9 cellular contexts compared by ENCODE assay signal in the genomic region with DNA sequence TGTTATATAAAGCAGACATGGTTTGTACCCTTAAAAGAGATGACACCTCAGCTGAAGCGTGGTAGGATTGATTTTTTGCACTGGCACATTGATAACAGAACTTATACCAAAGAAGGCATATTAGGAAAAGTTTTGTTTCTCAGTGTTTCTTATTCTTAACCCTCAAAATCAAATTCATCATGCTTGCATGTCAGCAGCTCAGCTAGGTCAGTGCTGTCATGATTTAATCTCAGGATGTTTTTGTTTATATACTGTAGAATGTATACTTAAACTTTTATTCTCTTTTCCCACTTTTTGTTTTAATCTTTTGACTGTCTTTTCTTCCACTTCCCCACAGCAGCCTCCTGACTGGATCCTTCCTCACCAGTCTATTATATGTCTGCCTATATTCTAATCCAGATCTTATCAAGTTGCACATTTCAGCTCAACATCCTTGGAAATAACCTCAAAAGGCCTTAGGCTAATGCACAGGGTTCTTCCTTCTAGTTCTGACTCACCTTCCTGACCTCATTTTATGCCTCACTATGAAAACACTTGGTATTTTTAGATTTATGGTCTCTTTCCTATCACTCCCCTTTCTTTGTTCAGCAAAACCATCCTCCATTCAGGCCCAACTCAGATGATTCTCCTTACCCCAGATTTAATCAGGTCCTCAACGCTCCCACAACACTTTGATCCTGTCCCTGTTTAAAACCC. TPM values are rescaled to one million over a fixed set of nuclear protein-coding genes. Genes with fewer than 3 reads are reported as not detected.
DNase-seq lines count a peak whose midpoint lies in the region; ATAC-seq and TF ChIP-seq lines count a peak whose summit lies in the region.
"Had no signal": no experiment of that assay in that cellular context is flagged by ENCODE, and none has a peak within 500 bp of the region (broad histone marks: within the 10 kb centered on the region; RNA-seq: fewer than 3 reads in every experiment).

No MANE protein-coding gene starts in this region.

- no peak for DNase-seq in CD8-positive, alpha-beta T cell
- DNase-seq in HEK293T (ENCODE audit: extremely low spot score) (no peak), RWPE2 (ENCODE audit: low spot score) (no peak), glomerular visceral epithelial cell (ENCODE audit: extremely low spot score) (peak; percentile 58), iPS-NIHi7 (ENCODE audit: extremely low spot score) (no peak), OCI-M2 (lab: John Stamatoyannopoulos, UW; ENCODE audit: unreplicated experiment) (no peak), NCI-H1417 (lab: John Stamatoyannopoulos, UW) (no peak)
- no peak for DNase-seq in activated effector memory CD4-positive, alpha-beta T cell treated with Interleukin-2 at 50 U/mL for 16 hours

- H3K4me3 ChIP-seq in CD8-positive, alpha-beta T cell (ENCODE audit: low read depth, low read length): no peak overlapping the region
- no peak overlapping the region for H3K4me3 ChIP-seq in RWPE2 (ENCODE audit: severe bottlenecking)

- H3K36me3 ChIP-seq in CD8-positive, alpha-beta T cell (ENCODE audit: insufficient read depth, low read length): peaks cover 16% of the 10 kb centered on the region
- peaks cover 68% of the 10 kb centered on the region for H3K36me3 ChIP-seq in RWPE2 (ENCODE audit: low read depth)

- H3K36me3 Mint-ChIP-seq in CD8-positive, alpha-beta T cell: peaks cover 89% of the 10 kb centered on the region

- no peaks in the 10 kb centered on the region for H3K4me1 ChIP-seq in CD8-positive, alpha-beta T cell (ENCODE audit: insufficient read depth, low read length)
- peaks cover 21% of the 10 kb centered on the region for H3K4me1 ChIP-seq in RWPE2 (ENCODE audit: insufficient read depth, poor library complexity, severe bottlenecking)

- H3K27ac ChIP-seq in CD8-positive, alpha-beta T cell (ENCODE audit: low read depth, low read length): no peak overlapping the region
- H3K27ac ChIP-seq in RWPE2 (ENCODE audit: poor library complexity, severe bottlenecking): peak overlapping the region; percentile 72

- no peak for ATAC-seq in CD8-positive, alpha-beta T cell
- ATAC-seq in RWPE2 (ENCODE audit: low read depth): peak; percentile 93

- TF ChIP-seq CTCF in CD8-positive, alpha-beta T cell (IDR thresholded peaks at IDR 0.05): no peak
- TF ChIP-seq CTCF in RWPE2 (IDR thresholded peaks at IDR 0.05; ENCODE audit: poor library complexity, severe bottlenecking): no peak

- H3K9me3 Mint-ChIP-seq in CD8-positive, alpha-beta T cell: no peaks in the 10 kb centered on the region
- H3K9me3 Mint-ChIP-seq: nephron had no signal

- H3K9me3 ChIP-seq in CD8-positive, alpha-beta T cell (ENCODE audit: low read length): no peaks in the 10 kb centered on the region
- H3K9me3 ChIP-seq in RWPE2 (ENCODE audit: severe bottlenecking): no peaks in the 10 kb centered on the region

- CTCF ChIA-PET in CD8-positive, alpha-beta T cell (lab: Charles Lee): interaction anchor here (1.4 to 1.8 kb wide), 2 partner anchors 18 to 295 kb away, joined by 3 to 4 read pairs; no protein-coding TSS in a partner anchor
- CTCF ChIA-PET in HEK293T (lab: Yijun Ruan, JAX): interaction anchor here (0.6 kb wide), 1 partner anchor 39 kb away, joined by 4 read pairs; no protein-coding TSS in a partner anchor

- H3K27me3 ChIP-seq in CD8-positive, alpha-beta T cell (ENCODE audit: insufficient read depth, low read length): no peaks in the 10 kb centered on the region
- H3K27me3 ChIP-seq in RWPE2 (ENCODE audit: insufficient read depth, poor library complexity, severe bottlenecking): no peaks in the 10 kb centered on the region

- peaks cover 17% of the 10 kb centered on the region for H3K4me1 Mint-ChIP-seq in CD8-positive, alpha-beta T cell (ENCODE audit: low read depth)
- H3K4me1 Mint-ChIP-seq: nephron had no signal

- H3K27me3 Mint-ChIP-seq in CD8-positive, alpha-beta T cell (ENCODE audit: low read depth): no peaks in the 10 kb centered on the region

- POLR2A ChIA-PET in CD8-positive, alpha-beta T cell (lab: Charles Lee): no interaction called here
- POLR2A ChIA-PET in HEK293T (lab: Yijun Ruan, JAX): no interaction called here

- intact Hi-C loops in CD8-positive, alpha-beta T cell (cut with DNase I, micrococcal nuclease): loop anchor here in 1 of 2 experiments (5.0 kb wide), 1 partner anchor 299 kb away; no protein-coding TSS in a partner anchor

- peak overlapping the region; percentile 1 for H3K27ac Mint-ChIP-seq in CD8-positive, alpha-beta T cell
- H3K27ac Mint-ChIP-seq: nephron had no signal

- no peak overlapping the region for H3K4me3 Mint-ChIP-seq in CD8-positive, alpha-beta T cell
- H3K4me3 Mint-ChIP-seq: nephron had no signal

TF ChIP-seq in HEK293T, 16 proteins besides CTCF, POLR2A, EP300 and RAD21:
- no peak for TF ChIP-seq LEF1 (IDR thresholded peaks at IDR 0.05; ENCODE audit: borderline replicate concordance)
- TF ChIP-seq BHLHE40 (IDR thresholded peaks at IDR 0.05; ENCODE audit: borderline replicate concordance): no peak
- no peak for TF ChIP-seq FOXM1 (IDR thresholded peaks at IDR 0.05; ENCODE audit: borderline replicate concordance)
- TF ChIP-seq, protein P1, sequence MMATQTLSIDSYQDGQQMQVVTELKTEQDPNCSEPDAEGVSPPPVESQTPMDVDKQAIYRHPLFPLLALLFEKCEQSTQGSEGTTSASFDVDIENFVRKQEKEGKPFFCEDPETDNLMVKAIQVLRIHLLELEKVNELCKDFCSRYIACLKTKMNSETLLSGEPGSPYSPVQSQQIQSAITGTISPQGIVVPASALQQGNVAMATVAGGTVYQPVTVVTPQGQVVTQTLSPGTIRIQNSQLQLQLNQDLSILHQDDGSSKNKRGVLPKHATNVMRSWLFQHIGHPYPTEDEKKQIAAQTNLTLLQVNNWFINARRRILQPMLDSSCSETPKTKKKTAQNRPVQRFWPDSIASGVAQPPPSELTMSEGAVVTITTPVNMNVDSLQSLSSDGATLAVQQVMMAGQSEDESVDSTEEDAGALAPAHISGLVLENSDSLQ (IDR thresholded peaks at IDR 0.05): 0 out of 2 replicates have a peak, but pooled peaks have one; percentile 24
- TF ChIP-seq TARDBP (IDR thresholded peaks at IDR 0.05): no peak
- no peak for TF ChIP-seq FOXK2 (IDR thresholded peaks at IDR 0.05)
- TF ChIP-seq SUZ12 (IDR thresholded peaks at IDR 0.05): no peak
TF ChIP-seq in HEK293T: peak in this region for 1.

RNA-seq across cellular contexts. Expression of a gene that starts 7.1 kb away (rescaled TPM):
- total RNA-seq in CD8-positive, alpha-beta T cell: 10 to 100 TPM; 64.6 to 69.1 TPM

RNA-seq across cellular contexts. Expression of a gene that starts 33.4 kb away (rescaled TPM):
- total RNA-seq in CD8-positive, alpha-beta T cell: not detected
